In genomic region chr5:75869891-75870290, GRCh38 we compare ENCODE assay signal across 1 cellular context.
TF ChIP-seq lines count a peak whose summit lies in the region.

No MANE protein-coding gene starts in this region.

TF ChIP-seq in HepG2, 621 proteins besides CTCF, POLR2A, EP300 and RAD21 (continued from another document):
- TF ChIP-seq ATF7 (IDR thresholded peaks at IDR 0.05) = peak; percentile 70
- TF ChIP-seq ATF7 (CRISPR knock-in tag; IDR thresholded peaks at IDR 0.05) = no peak
- TF ChIP-seq KLF11 (CRISPR knock-in tag; IDR thresholded peaks at IDR 0.05) = no peak
- TF ChIP-seq ZMYM3 (CRISPR knock-in tag; IDR thresholded peaks at IDR 0.05) = no peak
- no peak for TF ChIP-seq ZNF674 (CRISPR knock-in tag; IDR thresholded peaks at IDR 0.05; ENCODE audit: low read depth)
TF ChIP-seq in HepG2: peak in this region for 1.
